Comparison of ENCODE assay signal across 8 cellular contexts in the genomic region with DNA sequence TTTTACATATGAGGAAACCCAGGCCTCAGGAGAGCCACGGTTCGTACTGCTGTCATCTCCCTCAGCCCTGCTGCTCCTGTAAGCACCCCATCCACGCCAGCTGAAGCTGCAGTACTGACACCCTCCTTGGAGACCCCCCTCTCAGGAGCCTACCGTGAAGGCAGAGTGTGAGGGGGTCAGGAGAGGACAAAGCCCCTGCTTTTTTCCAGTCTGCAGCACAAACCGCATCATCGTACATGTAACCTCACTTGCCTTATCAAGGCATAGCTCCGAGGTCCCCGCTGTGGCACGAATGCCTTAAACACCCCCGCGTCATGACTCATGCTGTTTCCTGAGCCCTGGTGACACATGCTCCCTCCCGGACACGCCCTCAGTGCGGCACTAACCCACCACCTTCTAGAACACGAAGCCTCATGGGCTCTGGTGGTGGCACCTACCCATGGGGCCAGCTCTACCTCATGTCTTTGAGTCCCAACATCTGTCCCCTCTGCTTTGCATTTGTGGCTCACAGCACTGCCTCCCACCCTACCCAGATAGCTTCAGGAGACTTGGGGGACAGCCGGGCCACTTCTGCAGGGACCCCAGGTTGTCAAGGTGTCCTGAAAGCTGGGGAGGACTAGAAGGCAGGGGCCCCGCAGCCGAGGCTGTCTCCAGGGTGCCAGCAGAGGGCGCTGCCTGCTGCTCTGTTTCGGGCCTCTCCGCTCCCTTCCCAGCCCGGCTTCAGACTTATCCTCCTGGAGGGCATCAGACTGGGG. TPM values are rescaled to one million over a fixed set of nuclear protein-coding genes. Genes with fewer than 3 reads are reported as not detected.
DNase-seq lines count a peak whose midpoint lies in the region; ATAC-seq, FAIRE-seq and TF ChIP-seq lines count a peak whose summit lies in the region.

No MANE protein-coding gene starts in this region.

- H3K23ac ChIP-seq in H1 (ENCODE audit: insufficient read length), result no peak overlapping the region

- no peak overlapping the region for H3K56ac ChIP-seq in H1 (replicated peaks; ENCODE audit: insufficient read length, low read depth, low read length)

- no peak overlapping the region for H4K5ac ChIP-seq in H1 (ENCODE audit: insufficient read length, low read depth, low read length)

- H3K4me3 ChIP-seq in AG09309 (ENCODE audit: control insufficient read depth, low read depth, low read length), result no peak overlapping the region
- H3K4me3 ChIP-seq in H1 (ENCODE audit: extremely low read depth in 1 of 4, insufficient read depth in 2 of 4, low read depth in 3 of 4, low read length in 4 of 4), result no peak overlapping the region

- H3K9ac ChIP-seq in H1 (replicated peaks in 1 of 4; ENCODE audit: extremely low read depth in 1 of 4, low read depth in 3 of 4, low read length in 3 of 4), result no peak overlapping the region; a peak in 1 of 7 replicates

- CTCF ChIA-PET in H1 (lab: Charles Lee; ENCODE audit: partially characterized antibody), result interaction anchor here (0.6 to 39.7 kb wide), 38 partner anchors 9 to 256 kb away, joined by 3 to 1530 read pairs (median 5); partner anchors contain the start of genes CATSPER4, CD52, CNKSR1 and CRYBG2

- peak; percentile 23 for ATAC-seq in GM21825 (IDR thresholded peaks at IDR 0.05; ENCODE audit: unreplicated experiment)
- ATAC-seq in naive B cell (ENCODE audit: low read depth in 2 of 2), result peak; percentile 15 to 23
- no peak for ATAC-seq in GM21381 (IDR thresholded peaks at IDR 0.05; ENCODE audit: unreplicated experiment)

- H3K27ac Mint-ChIP-seq in naive B cell, result peak overlapping the region; percentile 85 to 98 (median 95)

- no peak overlapping the region for H3K18ac ChIP-seq in H1 (ENCODE audit: extremely low read depth, low read length)

- no peak for TF ChIP-seq POLR2A in H1 (IDR thresholded peaks at IDR 0.05; ENCODE audit: control extremely low read depth in 1 of 2, low read depth in 2 of 2, low read length in 2 of 2)

- H3K4me1 ChIP-seq in H1 (replicated peaks in 1 of 4; ENCODE audit: control insufficient read depth in 3 of 4, insufficient read depth in 4 of 4, low read length in 3 of 4), result peaks cover 8 to 32% (median 19%) of the 10 kb centered on the region in 4 experiments

- no peak overlapping the region for H4K8ac ChIP-seq in H1 (ENCODE audit: extremely low read depth, insufficient read depth, low read length)

- H2BK120ac ChIP-seq in H1 (replicated peaks; ENCODE audit: low read depth, low read length), result no peak overlapping the region

- no peak overlapping the region for H4K91ac ChIP-seq in H1 (replicated peaks; ENCODE audit: insufficient read length, low read length)

- no peak overlapping the region for H3K14ac ChIP-seq in H1 (ENCODE audit: insufficient read length)

- no peaks in the 10 kb centered on the region for H3K27me3 Mint-ChIP-seq in naive B cell

- H3K36me3 Mint-ChIP-seq in naive B cell, result peaks cover 0 to 8% of the 10 kb centered on the region in 2 donors

- H2AK5ac ChIP-seq in H1 (ENCODE audit: low read depth, low read length), result no peak overlapping the region

- no peak for DNase-seq in AG09309 (ENCODE audit: low read depth)
- DNase-seq in NK-92 treated with Interleukin-12 subunit alpha and Interleukin-12 subunit beta, amount 100 ng/mL, for 24 hours (lab: John Stamatoyannopoulos, UW), result peak; percentile 86
- DNase-seq in activated CD8-positive, alpha-beta memory T cell treated with anti-CD3 and anti-CD28 coated beads for 1 hour (ENCODE audit: extremely low read depth in 1 of 2, low read depth in 1 of 2), result peak; percentile 89 to 97
- peak in 1 of 2 experiments; percentile 94 for DNase-seq in H1 (ENCODE audit: low read depth in 1 of 2, low spot score in 2 of 2)
- DNase-seq in naive B cell, result peak; percentile 73
- DNase-seq in stimulated activated CD8-positive, alpha-beta memory T cell treated with anti-CD3 and anti-CD28 coated beads, Interleukin-7, amount 100 ng/mL, for 4 hours (ENCODE audit: low read depth in 2 of 2), result peak; percentile 96 to 99

- H4K20me1 ChIP-seq in H1 (replicated peaks in 1 of 2; ENCODE audit: control insufficient read depth in 1 of 2, insufficient read depth in 2 of 2, low read length in 2 of 2), result peaks cover 4 to 12% of the 10 kb centered on the region in 2 experiments

- H3K4ac ChIP-seq in H1 (replicated peaks; ENCODE audit: insufficient read length, low read depth, low read length), result no peak overlapping the region

- H2BK20ac ChIP-seq in H1 (ENCODE audit: low read length), result 0 out of 2 replicates have a peak overlapping the region, but pooled peaks have one; percentile 32

- H3K9me3 ChIP-seq in H1 (ENCODE audit: insufficient read depth in 2 of 2, low read depth in 1 of 2, low read length in 1 of 2), result no peaks in the 10 kb centered on the region

- H3K27me3 ChIP-seq in H1 (replicated peaks in 1 of 4; ENCODE audit: control insufficient read depth in 3 of 4, extremely low read depth in 1 of 4, insufficient read depth in 3 of 4, low read length in 3 of 4), result no peaks in the 10 kb centered on the region

- peaks cover 9% of the 10 kb centered on the region; the same call in 1 of the 2 replicates for H3K23me2 ChIP-seq in H1 (ENCODE audit: low read depth, low read length)

- H2BK5ac ChIP-seq in H1 (ENCODE audit: low read depth, low read length), result no peak overlapping the region; the same call in 1 of the 2 replicates

- no peaks in the 10 kb centered on the region for H3K9me3 Mint-ChIP-seq in naive B cell

- FAIRE-seq in H1 (lab: Jason Lieb, UNC), result no peak

- TF ChIP-seq RAD21 in H1 (IDR thresholded peaks at IDR 0.05 in 1 of 2, conservative IDR thresholded peaks at IDR 0.05 in 1 of 2; ENCODE audit: low read depth in 2 of 2, low read length in 2 of 2), result peak; percentile 89 to 91

- 0 out of 2 replicates have a peak overlapping the region, but pooled peaks have one; percentile 53 for H2BK15ac ChIP-seq in H1 (ENCODE audit: low read length)

- WGBS in H1 (ENCODE audit: extremely low coverage in 1 of 2, insufficient coverage in 1 of 2, insufficient read length in 1 of 2, insufficient replicate concordance in 2 of 2, low coverage in 1 of 2, low lambda C conversion rate in 2 of 2, missing lambda C conversion rate in 1 of 2), 2 experiments, result 70% methylated on average over 22 of the region's 22 CpGs; no CpG with 5 or more reads in 1 of the 2 experiments

- H3K36me3 ChIP-seq in H1 (ENCODE audit: control insufficient read depth in 2 of 4, insufficient read depth in 4 of 4, low read length in 3 of 4), result peaks cover 0 to 4% (median 0%) of the 10 kb centered on the region in 4 experiments; a peak in 1 of 8 replicates

- POLR2A ChIA-PET in H1 (lab: Charles Lee; ENCODE audit: partially characterized antibody), result interaction anchor here (1.0 to 3.2 kb wide), 11 partner anchors 9 to 188 kb away, joined by 3 to 27 read pairs (median 4); partner anchors contain the start of genes CD52, HMGN2 and LIN28A

- peak overlapping the region; percentile 42 to 91 (median 72) for H3K4me3 Mint-ChIP-seq in naive B cell

- peaks cover 75 to 91% (median 86%) of the 10 kb centered on the region in 3 donors for H3K4me1 Mint-ChIP-seq in naive B cell

- TF ChIP-seq EP300 in H1 (IDR thresholded peaks at IDR 0.05; ENCODE audit: borderline replicate concordance in 1 of 2, low read depth in 2 of 2, low read length in 2 of 2), result no peak

- H2AFZ ChIP-seq in H1 (ENCODE audit: low read length), result no peak overlapping the region

- H3K27ac ChIP-seq in H1 (ENCODE audit: low read depth, low read length), result no peak overlapping the region

- H3K79me1 ChIP-seq in H1 (ENCODE audit: low read depth, low read length), result no peaks in the 10 kb centered on the region

- H3K79me2 ChIP-seq in H1 (ENCODE audit: control insufficient read depth in 1 of 2, insufficient read depth in 2 of 2, low read length in 2 of 2), result peaks cover 0 to 5% of the 10 kb centered on the region in 2 experiments; a peak in 1 of 4 replicates

- H3K4me2 ChIP-seq in H1 (ENCODE audit: insufficient read depth in 1 of 2, low read depth in 2 of 2, low read length in 2 of 2), result no peak overlapping the region

- no peak overlapping the region; the same call in 1 of the 2 replicates for H2BK12ac ChIP-seq in H1 (ENCODE audit: low read depth, low read length)

- TF ChIP-seq CTCF in AG09309 (IDR thresholded peaks at IDR 0.05; ENCODE audit: control insufficient read depth, insufficient read depth, low read depth, low read length, missing control alignments) (peak; percentile 65), H1 (IDR thresholded peaks at IDR 0.05; ENCODE audit: control extremely low read depth in 1 of 3, insufficient read depth in 1 of 3, low read depth in 1 of 3, low read length in 3 of 3) (peak in 2 of 3 experiments; percentile 93 to 97; a peak in 3 of 4 replicates)

RNA-seq across cellular contexts. Expression of gene SH3BGRL3, which starts 4.9 kb away (rescaled TPM):
- 77.8 and 84.4 TPM in 2 replicates for total RNA-seq in H1 (2021; fragmentation: NEBNext Ultra II Directional; extraction: Animal tissue kit (Norgen Biotek cat#: 25700))
- polyA plus RNA-seq in H1 (2011; rRNA removed) (107 and 120 TPM in 2 replicates), naive B cell (ENCODE audit: low read depth in 6 of 6) (1,000 to 10,000 TPM in 2 of 6 donors, 100 to 1,000 TPM in 4; 624 to 1,205 (median 832) TPM)
- polyA plus RNA-seq in H1 (2011; cell fraction: cytosol; rRNA removed), result 40.4 TPM
- 52.7 TPM for polyA plus RNA-seq in H1 (2011; cell fraction: nucleus; rRNA removed)
- polyA plus RNA-seq in H1 (2012, experiment 1 of 2), result 105 to 143 TPM (median 123 TPM) in 4 replicates
- polyA plus RNA-seq in H1 (2012, experiment 2 of 2), result 118 TPM
- polyA plus RNA-seq in H1 (2013, experiment 1 of 2), result 78.7 TPM
- polyA plus RNA-seq in H1 (2013, experiment 2 of 2), result 82.7 TPM
- 49.1 and 61.0 TPM in 2 replicates for polyA minus RNA-seq in H1 (2011; rRNA and poly(A)+ RNA removed)
- 55.9 TPM for polyA minus RNA-seq in H1 (2011; cell fraction: cytosol; rRNA and poly(A)+ RNA removed)
- 46.7 TPM for polyA minus RNA-seq in H1 (2011; cell fraction: nucleus; rRNA and poly(A)+ RNA removed)

RNA-seq across cellular contexts. Expression of gene UBXN11, which starts 21.7 kb away (rescaled TPM):
- total RNA-seq in H1 (2021; fragmentation: NEBNext Ultra II Directional; extraction: Animal tissue kit (Norgen Biotek cat#: 25700)), result 6.1 and 6.3 TPM in 2 replicates
- polyA plus RNA-seq in H1 (2011; rRNA removed) (10.4 and 14.8 TPM in 2 replicates), naive B cell (ENCODE audit: low read depth in 6 of 6) (10 to 100 TPM in 2 of 6 donors, 1 to 10 TPM in 4; 4.3 to 15.7 (median 6.9) TPM)
- polyA plus RNA-seq in H1 (2011; cell fraction: cytosol; rRNA removed), result 15.3 TPM
- 42.2 TPM for polyA plus RNA-seq in H1 (2011; cell fraction: nucleus; rRNA removed)
- 9.8 to 12.4 TPM (median 11.7 TPM) in 4 replicates for polyA plus RNA-seq in H1 (2012, experiment 1 of 2)
- polyA plus RNA-seq in H1 (2012, experiment 2 of 2), result 10.1 TPM
- 6.9 TPM for polyA plus RNA-seq in H1 (2013, experiment 1 of 2)
- polyA plus RNA-seq in H1 (2013, experiment 2 of 2), result 6.1 TPM
- 7.2 and 7.3 TPM in 2 replicates for polyA minus RNA-seq in H1 (2011; rRNA and poly(A)+ RNA removed)
- 4.2 TPM for polyA minus RNA-seq in H1 (2011; cell fraction: cytosol; rRNA and poly(A)+ RNA removed)
- polyA minus RNA-seq in H1 (2011; cell fraction: nucleus; rRNA and poly(A)+ RNA removed), result 14.1 TPM

RNA-seq across cellular contexts. Expression of gene CD52, which starts 33.0 kb away (rescaled TPM):
- total RNA-seq in H1 (2021; fragmentation: NEBNext Ultra II Directional; extraction: Animal tissue kit (Norgen Biotek cat#: 25700)), result 2.4 TPM in 1 of 2 replicates, not detected in the other
- polyA plus RNA-seq in H1 (2011; rRNA removed) (2.7 and 3.1 TPM in 2 replicates), naive B cell (ENCODE audit: low read depth in 6 of 6) (over 10,000 TPM; 10,565 to 16,920 (median 13,137) TPM)
- polyA plus RNA-seq in H1 (2011; cell fraction: cytosol; rRNA removed), result 3.6 TPM
- polyA plus RNA-seq in H1 (2011; cell fraction: nucleus; rRNA removed), result 2.0 TPM
- polyA plus RNA-seq in H1 (2012, experiment 1 of 2), result 1.9 to 5.6 TPM (median 3.4 TPM) in 4 replicates
- 11.0 TPM for polyA plus RNA-seq in H1 (2012, experiment 2 of 2)
- polyA plus RNA-seq in H1 (2013, experiment 1 of 2), result 9.0 TPM
- polyA plus RNA-seq in H1 (2013, experiment 2 of 2), result 8.5 TPM
- polyA minus RNA-seq in H1 (2011; rRNA and poly(A)+ RNA removed), result 0.59 and 2.0 TPM in 2 replicates
- polyA minus RNA-seq in H1 (2011; cell fraction: cytosol; rRNA and poly(A)+ RNA removed), result not detected
- polyA minus RNA-seq in H1 (2011; cell fraction: nucleus; rRNA and poly(A)+ RNA removed), result not detected

RNA-seq across cellular contexts. Expression of gene CEP85, which starts 50.8 kb away (rescaled TPM):
- total RNA-seq in H1 (2021; fragmentation: NEBNext Ultra II Directional; extraction: Animal tissue kit (Norgen Biotek cat#: 25700)), result 35.3 and 40.4 TPM in 2 replicates
- polyA plus RNA-seq in H1 (2011; rRNA removed) (37.4 and 43.7 TPM in 2 replicates), naive B cell (ENCODE audit: low read depth in 6 of 6) (1 to 10 TPM; 2.5 to 8.2 (median 4.9) TPM)
- 41.3 TPM for polyA plus RNA-seq in H1 (2011; cell fraction: cytosol; rRNA removed)
- 70.9 TPM for polyA plus RNA-seq in H1 (2011; cell fraction: nucleus; rRNA removed)
- 31.0 to 35.0 TPM (median 33.0 TPM) in 4 replicates for polyA plus RNA-seq in H1 (2012, experiment 1 of 2)
- polyA plus RNA-seq in H1 (2012, experiment 2 of 2), result 14.0 TPM
- polyA plus RNA-seq in H1 (2013, experiment 1 of 2), result 23.4 TPM
- polyA plus RNA-seq in H1 (2013, experiment 2 of 2), result 21.4 TPM
- polyA minus RNA-seq in H1 (2011; rRNA and poly(A)+ RNA removed), result 44.5 and 47.3 TPM in 2 replicates
- polyA minus RNA-seq in H1 (2011; cell fraction: cytosol; rRNA and poly(A)+ RNA removed), result 22.5 TPM
- 34.8 TPM for polyA minus RNA-seq in H1 (2011; cell fraction: nucleus; rRNA and poly(A)+ RNA removed)

Comparison
In these comparisons a context has a peak if more than half of its experiments do, and no peak if none do; other contexts are left out.
1. RNA of gene CD52, which starts 33.0 kb away (polyA plus RNA-seq): 10,565 to 16,920 TPM in naive B cell; 1.9 to 11.0 TPM in H1; every median in the first group is over 100 times any median in the second.